In genomic region chr1:8763888-8764287, GRCh38 we compare ENCODE assay signal across 12 cellular contexts. TPM values are rescaled to one million over a fixed set of nuclear protein-coding genes. Genes with fewer than 3 reads are reported as not detected.
DNase-seq lines count a peak whose midpoint lies in the region; ATAC-seq lines count a peak whose summit lies in the region.
"Had no signal": no experiment of that assay in that cellular context is flagged by ENCODE, and none has a peak within 500 bp of the region (broad histone marks: within the 10 kb centered on the region; RNA-seq: fewer than 3 reads in every experiment).

No MANE protein-coding gene starts in this region.

- ATAC-seq in GM21360 (IDR thresholded peaks at IDR 0.05; ENCODE audit: unreplicated experiment) (peak; percentile 61), T-helper 17 cell (no peak)
- ATAC-seq: activated CD4-positive, alpha-beta T cell treated with anti-CD3 and anti-CD28 coated beads for 36 hours; stimulated activated naive CD8-positive, alpha-beta T cell treated with anti-CD3 and anti-CD28 coated beads, Interleukin-15, amount 100 ng/mL, for 72 hours had no signal

- H3K4me3 Mint-ChIP-seq in T-helper 17 cell: no peak overlapping the region
- H3K4me3 Mint-ChIP-seq: activated CD4-positive, alpha-beta T cell treated with anti-CD3 and anti-CD28 coated beads for 36 hours; CD4-positive, alpha-beta T cell; stimulated activated naive CD8-positive, alpha-beta T cell treated with anti-CD3 and anti-CD28 coated beads, Interleukin-15, amount 100 ng/mL, for 72 hours had no signal

- H3K36me3 Mint-ChIP-seq in T-helper 17 cell (ENCODE audit: low read depth): peaks cover 2% of the 10 kb centered on the region

- no peaks in the 10 kb centered on the region for H3K27me3 Mint-ChIP-seq in T-helper 17 cell
- H3K27me3 Mint-ChIP-seq: activated CD4-positive, alpha-beta T cell treated with anti-CD3 and anti-CD28 coated beads for 36 hours; CD4-positive, alpha-beta T cell; stimulated activated naive CD8-positive, alpha-beta T cell treated with anti-CD3 and anti-CD28 coated beads, Interleukin-15, amount 100 ng/mL, for 72 hours had no signal

- no peak overlapping the region for H3K27ac Mint-ChIP-seq in T-helper 17 cell
- H3K27ac Mint-ChIP-seq: activated CD4-positive, alpha-beta T cell treated with anti-CD3 and anti-CD28 coated beads for 36 hours; CD4-positive, alpha-beta T cell; stimulated activated naive CD8-positive, alpha-beta T cell treated with anti-CD3 and anti-CD28 coated beads, Interleukin-15, amount 100 ng/mL, for 72 hours had no signal

- H3K4me1 Mint-ChIP-seq in T-helper 17 cell: peaks cover 19% of the 10 kb centered on the region

- DNase-seq in ELF-1 (ENCODE audit: low read depth, low spot score) (peak; percentile 80), NCI-H69 (lab: John Stamatoyannopoulos, UW) (peak; percentile 26), iPS DF 19.7 (ENCODE audit: low read depth, low spot score) (peak; percentile 17), NCI-H2107 (lab: John Stamatoyannopoulos, UW) (no peak), T-helper 17 cell (no peak)
- no peak for DNase-seq in activated effector memory CD4-positive, alpha-beta T cell treated with Interleukin-2 at 50 U/mL for 16 hours
- DNase-seq in stimulated activated CD4-positive, alpha-beta T cell treated with anti-CD3 and anti-CD28 coated beads, Interleukin-4, amount 100 ng/mL, for 24 hours: no peak
- DNase-seq: activated CD4-positive, alpha-beta T cell treated with anti-CD3 and anti-CD28 coated beads for 36 hours; CD4-positive, alpha-beta T cell; mammary epithelial cell; stimulated activated naive CD8-positive, alpha-beta T cell treated with anti-CD3 and anti-CD28 coated beads, Interleukin-15, amount 100 ng/mL, for 72 hours had no signal

- H3K9me3 ChIP-seq in T-helper 17 cell (ENCODE audit: control insufficient read depth, low read length, poor library complexity, severe bottlenecking): no peaks in the 10 kb centered on the region

RNA-seq across cellular contexts. Expression of gene RERE, which starts 53.6 kb away (rescaled TPM):
- total RNA-seq in T-helper 17 cell: 100 to 1,000 TPM; 102 to 108 TPM

Comparison
In these comparisons a context has a peak if more than half of its experiments do, and no peak if none do; other contexts are left out.
1. DNase-seq: peak in ELF-1 (single experiment), NCI-H69 (single experiment) and iPS DF 19.7 (single experiment); none in NCI-H2107 (single experiment), activated effector memory CD4-positive, alpha-beta T cell treated with Interleukin-2 at 50 U/mL for 16 hours (single experiment), T-helper 17 cell (0 of 3) and stimulated activated CD4-positive, alpha-beta T cell treated with anti-CD3 and anti-CD28 coated beads, Interleukin-4, amount 100 ng/mL, for 24 hours (single experiment).